In the genomic region with DNA sequence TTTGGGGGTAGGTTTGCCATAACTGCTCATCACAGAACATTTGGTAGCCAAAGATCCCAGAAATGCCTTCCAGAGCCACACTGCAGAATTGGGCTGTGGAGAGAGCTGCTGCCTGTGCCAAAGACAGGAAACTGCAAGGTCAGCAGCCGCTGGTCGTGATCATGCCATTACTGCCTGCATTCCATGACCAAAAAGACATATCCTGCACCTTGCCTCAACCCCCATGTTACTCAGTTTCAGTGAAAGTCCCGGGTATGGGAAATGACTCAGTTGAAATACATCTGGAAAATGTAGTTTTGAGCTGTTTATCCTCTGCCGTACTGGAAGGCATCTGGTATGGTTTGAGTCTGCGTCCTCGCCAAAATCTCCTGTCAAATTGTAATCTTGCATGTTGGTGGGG, we compare ENCODE assay signal across 16 cellular contexts.
DNase-seq lines count a peak whose midpoint lies in the region; ATAC-seq and TF ChIP-seq lines count a peak whose summit lies in the region.
"Had no signal": no experiment of that assay in that cellular context is flagged by ENCODE, and none has a peak within 500 bp of the region (broad histone marks: within the 10 kb centered on the region; RNA-seq: fewer than 3 reads in every experiment).

No MANE protein-coding gene starts in this region.

- H3K36me3 Mint-ChIP-seq in chondrocyte (ENCODE audit: low read depth) = no peaks in the 10 kb centered on the region
- H3K36me3 Mint-ChIP-seq: neural progenitor cell had no signal

- no peak overlapping the region for H3K4me3 Mint-ChIP-seq in chondrocyte (ENCODE audit: unreplicated experiment)
- H3K4me3 Mint-ChIP-seq: activated CD4-positive, alpha-beta memory T cell treated with anti-CD3 and anti-CD28 coated beads, Interleukin-2, amount 10 ng/mL, durations not matched to agents 7 days and 5 days; CD4-positive, alpha-beta T cell; neural progenitor cell had no signal

- DNase-seq in AG08395 (ENCODE audit: low spot score) (peak; percentile 73), LHCN-M2 (ENCODE audit: low read depth) (peak; percentile 75), chondrocyte (ENCODE audit: low spot score) (no peak), kidney tubule cell (ENCODE audit: low spot score) (peak; percentile 88), superior temporal gyrus (ENCODE audit: extremely low spot score) (no peak), NCI-H1417 treated with DMSO at 0.1 percent for 48 hours (lab: John Stamatoyannopoulos, UW) (no peak), nucleus accumbens (lab: John Stamatoyannopoulos, UW) (no peak)
- DNase-seq: activated CD4-positive, alpha-beta memory T cell treated with anti-CD3 and anti-CD28 coated beads, Interleukin-2, amount 10 ng/mL, durations not matched to agents 7 days and 5 days; CD4-positive, alpha-beta T cell; MV-4-11; NCI-H82; stimulated activated CD4-positive, alpha-beta T cell treated with anti-CD3 and anti-CD28 coated beads, Interleukin-4, amount 100 ng/mL, for 4 hours; substantia nigra had no signal

- H3K9me3 Mint-ChIP-seq in chondrocyte (ENCODE audit: low read depth) = peaks cover 8% of the 10 kb centered on the region
- H3K9me3 Mint-ChIP-seq: activated CD4-positive, alpha-beta memory T cell treated with anti-CD3 and anti-CD28 coated beads, Interleukin-2, amount 10 ng/mL, durations not matched to agents 7 days and 5 days; activated naive CD4-positive, alpha-beta T cell treated with anti-CD3 and anti-CD28 coated beads, Interleukin-2, amount 50 U/mL, for 72 hours; CD4-positive, alpha-beta T cell; neural progenitor cell had no signal

- TF ChIP-seq CTCF in chondrocyte (IDR thresholded peaks at IDR 0.05) = no peak

- peak overlapping the region; percentile 20 for H3K27ac Mint-ChIP-seq in chondrocyte (ENCODE audit: unreplicated experiment)
- H3K27ac Mint-ChIP-seq: activated CD4-positive, alpha-beta memory T cell treated with anti-CD3 and anti-CD28 coated beads, Interleukin-2, amount 10 ng/mL, durations not matched to agents 7 days and 5 days; activated naive CD4-positive, alpha-beta T cell treated with anti-CD3 and anti-CD28 coated beads, Interleukin-2, amount 50 U/mL, for 72 hours; CD4-positive, alpha-beta T cell; neural progenitor cell had no signal

- H3K4me1 Mint-ChIP-seq in chondrocyte (ENCODE audit: low read depth) = peaks cover 17% of the 10 kb centered on the region
- H3K4me1 Mint-ChIP-seq: activated CD4-positive, alpha-beta memory T cell treated with anti-CD3 and anti-CD28 coated beads, Interleukin-2, amount 10 ng/mL, durations not matched to agents 7 days and 5 days; neural progenitor cell had no signal

- H3K27me3 Mint-ChIP-seq in chondrocyte (ENCODE audit: low read depth) = peaks cover 3% of the 10 kb centered on the region

- ATAC-seq in HG03520 (IDR thresholded peaks at IDR 0.05; ENCODE audit: unreplicated experiment) = no peak
- ATAC-seq: activated naive CD4-positive, alpha-beta T cell treated with anti-CD3 and anti-CD28 coated beads, Interleukin-2, amount 50 U/mL, for 72 hours had no signal

Comparison
In these comparisons a context has a peak if more than half of its experiments do, and no peak if none do; other contexts are left out.
1. DNase-seq: peak in AG08395 (single experiment), LHCN-M2 (single experiment) and kidney tubule cell (single experiment); none in chondrocyte (single experiment), superior temporal gyrus (single experiment), NCI-H1417 treated with DMSO at 0.1 percent for 48 hours (single experiment) and nucleus accumbens (0 of 56).